ENCODE assay signal across 1 cellular context in genomic region chr6:3162565-3163247, GRCh38.
TF ChIP-seq lines count a peak whose summit lies in the region.

No MANE protein-coding gene starts in this region.

TF ChIP-seq in HepG2, 621 proteins besides CTCF, POLR2A, EP300 and RAD21 (continued from another document and continues in another):
- no peak for TF ChIP-seq MNT (IDR thresholded peaks at IDR 0.05)
- TF ChIP-seq ZNF264 (CRISPR knock-in tag; IDR thresholded peaks at IDR 0.05) = peak; percentile 71
- TF ChIP-seq ZNF253 (CRISPR knock-in tag; IDR thresholded peaks at IDR 0.05; ENCODE audit: borderline replicate concordance) = no peak
- peak; percentile 62; the same call in 1 of the 2 replicates for TF ChIP-seq ZNF329 (CRISPR knock-in tag; IDR thresholded peaks at IDR 0.05; ENCODE audit: low read depth)
- TF ChIP-seq TFDP1 (CRISPR knock-in tag; IDR thresholded peaks at IDR 0.05; ENCODE audit: borderline replicate concordance) = peak; percentile 86
- TF ChIP-seq CSRNP2 (CRISPR knock-in tag; conservative IDR thresholded peaks at IDR 0.05; ENCODE audit: low read depth) = 0 out of 2 replicates have a peak, but pooled peaks have one; percentile 57
- peak; percentile 95 for TF ChIP-seq NRL (CRISPR knock-in tag; IDR thresholded peaks at IDR 0.05; ENCODE audit: borderline replicate concordance)
- peak; percentile 28; the same call in 1 of the 2 replicates for TF ChIP-seq PRDM10 (CRISPR knock-in tag; IDR thresholded peaks at IDR 0.05; ENCODE audit: low read depth)
- TF ChIP-seq ZNF841 (CRISPR knock-in tag; IDR thresholded peaks at IDR 0.05; ENCODE audit: borderline replicate concordance) = peak; percentile 87; the same call in 1 of the 2 replicates
- TF ChIP-seq NFYC (CRISPR knock-in tag; IDR thresholded peaks at IDR 0.05) = peak; percentile 27; the same call in 1 of the 2 replicates
- peak; percentile 96; the same call in 1 of the 2 replicates for TF ChIP-seq ZNF790 (CRISPR knock-in tag; IDR thresholded peaks at IDR 0.05; ENCODE audit: borderline replicate concordance)
- peak; percentile 98 for TF ChIP-seq MYPOP (CRISPR knock-in tag; IDR thresholded peaks at IDR 0.05)
- TF ChIP-seq NONO (IDR thresholded peaks at IDR 0.05) = no peak
- peak; percentile 93 for TF ChIP-seq NONO (CRISPR knock-in tag; conservative IDR thresholded peaks at IDR 0.05)
- no peak; the same call in 1 of the 2 replicates for TF ChIP-seq SOX13 (IDR thresholded peaks at IDR 0.05)
- TF ChIP-seq SOX13 (CRISPR knock-in tag; conservative IDR thresholded peaks at IDR 0.05 in 1 of 2, IDR thresholded peaks at IDR 0.05 in 1 of 2) = peak in 1 of 2 experiments; percentile 54; a peak in 2 of 4 replicates
- TF ChIP-seq SAP130 (CRISPR knock-in tag; IDR thresholded peaks at IDR 0.05; ENCODE audit: low read depth) = peak; percentile 74
- peak; percentile 77 for TF ChIP-seq ARID5B (CRISPR knock-in tag; IDR thresholded peaks at IDR 0.05)
- peak; percentile 86 for TF ChIP-seq POLR2AphosphoS5 (IDR thresholded peaks at IDR 0.05; ENCODE audit: low read depth, low read length)
- TF ChIP-seq PBX3 (CRISPR knock-in tag; IDR thresholded peaks at IDR 0.05; ENCODE audit: borderline replicate concordance) = no peak
- no peak for TF ChIP-seq DBP (CRISPR knock-in tag; IDR thresholded peaks at IDR 0.05; ENCODE audit: not compliant biosample characterization)
- TF ChIP-seq CREM (IDR thresholded peaks at IDR 0.05) = no peak
- no peak for TF ChIP-seq CREM (CRISPR knock-in tag; IDR thresholded peaks at IDR 0.05)
- peak; percentile 81 for TF ChIP-seq HNRNPLL (IDR thresholded peaks at IDR 0.05; ENCODE audit: low read depth, low read length, poor library complexity, severe bottlenecking)
- TF ChIP-seq ZNF512B (CRISPR knock-in tag; IDR thresholded peaks at IDR 0.05; ENCODE audit: borderline replicate concordance) = peak; percentile 58; the same call in 1 of the 2 replicates
- peak; percentile 57; the same call in 1 of the 2 replicates for TF ChIP-seq ZBTB25 (CRISPR knock-in tag; IDR thresholded peaks at IDR 0.05)
- no peak; the same call in 1 of the 2 replicates for TF ChIP-seq LRRFIP1 (CRISPR knock-in tag; conservative IDR thresholded peaks at IDR 0.05)
